8 cellular contexts compared by ENCODE assay signal in genomic region chr7:144834516-144835165, GRCh38. TPM values are rescaled to one million over a fixed set of nuclear protein-coding genes. Genes with fewer than 3 reads are reported as not detected.
A peak's percentile ranks its signal among the peaks of the same experiment; 100 is the strongest.
DNase-seq lines count a peak whose midpoint lies in the region; ATAC-seq, FAIRE-seq and TF ChIP-seq lines count a peak whose summit lies in the region.

No MANE protein-coding gene starts in this region.

- peaks cover 0 to 9% (median 4%) of the 10 kb centered on the region in 3 donors for H3K4me1 ChIP-seq in pancreas

- H3K27ac ChIP-seq in pancreas, result peak overlapping the region; percentile 76 to 96 (median 88)

- no peaks in the 10 kb centered on the region for H3K27me3 ChIP-seq in GM06990 (replicated peaks; ENCODE audit: control insufficient read depth, insufficient read depth, low read length)
- no peaks in the 10 kb centered on the region for H3K27me3 ChIP-seq in pancreas

- POLR2A ChIA-PET in activated CD8-positive, alpha-beta T cell treated with anti-CD3 and anti-CD28 coated beads, Interleukin-2, amount 10 ng/mL, durations not matched to agents 7 days and 5 days (lab: Charles Lee), result interaction anchor here (1.1 to 4.6 kb wide), 8 partner anchors 12 to 49 kb away, joined by 3 to 138 read pairs (median 5); no protein-coding TSS in a partner anchor

- peak overlapping the region; percentile 94 for H3K4me3 Mint-ChIP-seq in activated CD8-positive, alpha-beta T cell treated with anti-CD3 and anti-CD28 coated beads, Interleukin-2, amount 10 ng/mL, durations not matched to agents 7 days and 5 days

- H3K9me3 Mint-ChIP-seq in activated CD8-positive, alpha-beta T cell treated with anti-CD3 and anti-CD28 coated beads, Interleukin-2, amount 10 ng/mL, durations not matched to agents 7 days and 5 days (ENCODE audit: insufficient read depth), result peaks cover 14% of the 10 kb centered on the region

- H3K36me3 Mint-ChIP-seq in activated CD8-positive, alpha-beta T cell treated with anti-CD3 and anti-CD28 coated beads, Interleukin-2, amount 10 ng/mL, durations not matched to agents 7 days and 5 days (ENCODE audit: low read depth), result peaks cover 23% of the 10 kb centered on the region

- CTCF ChIA-PET in activated CD8-positive, alpha-beta T cell treated with anti-CD3 and anti-CD28 coated beads, Interleukin-2, amount 10 ng/mL, durations not matched to agents 7 days and 5 days (lab: Charles Lee), result interaction anchor here (0.8 to 3.5 kb wide), 7 partner anchors 13 to 96 kb away, joined by 3 to 30 read pairs (median 14); no protein-coding TSS in a partner anchor

- no peak for TF ChIP-seq CTCF in GM06990 (IDR thresholded peaks at IDR 0.05; ENCODE audit: insufficient read depth, low read length, poor library complexity, severe bottlenecking)
- TF ChIP-seq CTCF in fibroblast of the aortic adventitia (IDR thresholded peaks at IDR 0.05; ENCODE audit: insufficient read depth, low read length), result no peak
- TF ChIP-seq CTCF in pancreas (IDR thresholded peaks at IDR 0.05), result no peak

- H3K4me3 ChIP-seq in GM06990 (replicated peaks; ENCODE audit: low read depth, low read length) (peak overlapping the region; percentile 89), fibroblast of the aortic adventitia (ENCODE audit: low read depth, low read length) (peak overlapping the region; percentile 82), pancreas (peak overlapping the region; percentile 54 to 85 (median 78))

- 9 to 10% methylated on average over 15 of the region's 15 CpGs for WGBS in pancreas, 2 donors

- intact Hi-C loops in pancreas (cut with DNase I), result no loop called here

- no peaks in the 10 kb centered on the region for H3K9me3 ChIP-seq in pancreas

- DNase-seq in GM06990 (ENCODE audit: extremely low read depth, insufficient read length) (no peak), M059J (ENCODE audit: low read depth) (peak; percentile 33), fibroblast of the aortic adventitia (ENCODE audit: low read depth) (peak; percentile 55), pancreas (peak in 1 of 6 donors; percentile 51), NCI-H2107 (lab: John Stamatoyannopoulos, UW) (no peak), middle frontal gyrus (ENCODE audit: extremely low spot score, low spot score) (no peak)
- DNase-seq in activated CD8-positive, alpha-beta T cell treated with anti-CD3 and anti-CD28 coated beads, Interleukin-2, amount 10 ng/mL, durations not matched to agents 7 days and 5 days, result peak; percentile 53

- no peaks in the 10 kb centered on the region for H3K36me3 ChIP-seq in GM06990 (ENCODE audit: control insufficient read depth, insufficient read depth, low read length)
- no peaks in the 10 kb centered on the region for H3K36me3 ChIP-seq in pancreas

- ATAC-seq in GM21786 (IDR thresholded peaks at IDR 0.05; ENCODE audit: unreplicated experiment) (peak; percentile 30), pancreas (peak in 3 of 4 donors; percentile 20 to 46 (median 33))
- peak; percentile 20 for ATAC-seq in activated CD8-positive, alpha-beta T cell treated with anti-CD3 and anti-CD28 coated beads, Interleukin-2, amount 10 ng/mL, durations not matched to agents 7 days and 5 days

- H3K4me1 Mint-ChIP-seq in activated CD8-positive, alpha-beta T cell treated with anti-CD3 and anti-CD28 coated beads, Interleukin-2, amount 10 ng/mL, durations not matched to agents 7 days and 5 days (ENCODE audit: low read depth), result peaks cover 42% of the 10 kb centered on the region

- H3K27ac Mint-ChIP-seq in activated CD8-positive, alpha-beta T cell treated with anti-CD3 and anti-CD28 coated beads, Interleukin-2, amount 10 ng/mL, durations not matched to agents 7 days and 5 days, result peak overlapping the region; percentile 99

- no peak for FAIRE-seq in pancreas (lab: Jason Lieb, UNC)

- no peaks in the 10 kb centered on the region for H3K27me3 Mint-ChIP-seq in activated CD8-positive, alpha-beta T cell treated with anti-CD3 and anti-CD28 coated beads, Interleukin-2, amount 10 ng/mL, durations not matched to agents 7 days and 5 days (ENCODE audit: low read depth)

RNA-seq across cellular contexts. Expression of gene TPK1, which starts 1.2 kb away (rescaled TPM):
- total RNA-seq in M059J (2014; rRNA removed; shearing (Covaris generic)), result 0.27 and 1.7 TPM in 2 replicates
- 10 to 100 TPM; 10.2 to 10.7 TPM for total RNA-seq in activated CD8-positive, alpha-beta T cell treated with anti-CD3 and anti-CD28 coated beads, Interleukin-2, amount 10 ng/mL, durations not matched to agents 7 days and 5 days
- total RNA-seq in fibroblast of the aortic adventitia (ENCODE audit: low replicate concordance) (6.5 and 7.6 TPM in 2 replicates), pancreas (1 to 10 TPM; 1.5 to 3.6 (median 2.2) TPM)
- 1 to 10 TPM; 1.4 to 2.7 TPM for polyA plus RNA-seq in pancreas

Comparison
In these comparisons a context has a peak if more than half of its experiments do, and no peak if none do; other contexts are left out.
1. DNase-seq: peak in M059J (single experiment), activated CD8-positive, alpha-beta T cell treated with anti-CD3 and anti-CD28 coated beads, Interleukin-2, amount 10 ng/mL, durations not matched to agents 7 days and 5 days (single experiment) and fibroblast of the aortic adventitia (single experiment); none in GM06990 (single experiment), NCI-H2107 (single experiment) and middle frontal gyrus (single experiment).
2. Peak in every context shown above with its lines, with median percentiles within 50 percentile points of each other: H3K4me3 ChIP-seq and ATAC-seq.